ENCODE assay signal across 12 cellular contexts in the genomic region with DNA sequence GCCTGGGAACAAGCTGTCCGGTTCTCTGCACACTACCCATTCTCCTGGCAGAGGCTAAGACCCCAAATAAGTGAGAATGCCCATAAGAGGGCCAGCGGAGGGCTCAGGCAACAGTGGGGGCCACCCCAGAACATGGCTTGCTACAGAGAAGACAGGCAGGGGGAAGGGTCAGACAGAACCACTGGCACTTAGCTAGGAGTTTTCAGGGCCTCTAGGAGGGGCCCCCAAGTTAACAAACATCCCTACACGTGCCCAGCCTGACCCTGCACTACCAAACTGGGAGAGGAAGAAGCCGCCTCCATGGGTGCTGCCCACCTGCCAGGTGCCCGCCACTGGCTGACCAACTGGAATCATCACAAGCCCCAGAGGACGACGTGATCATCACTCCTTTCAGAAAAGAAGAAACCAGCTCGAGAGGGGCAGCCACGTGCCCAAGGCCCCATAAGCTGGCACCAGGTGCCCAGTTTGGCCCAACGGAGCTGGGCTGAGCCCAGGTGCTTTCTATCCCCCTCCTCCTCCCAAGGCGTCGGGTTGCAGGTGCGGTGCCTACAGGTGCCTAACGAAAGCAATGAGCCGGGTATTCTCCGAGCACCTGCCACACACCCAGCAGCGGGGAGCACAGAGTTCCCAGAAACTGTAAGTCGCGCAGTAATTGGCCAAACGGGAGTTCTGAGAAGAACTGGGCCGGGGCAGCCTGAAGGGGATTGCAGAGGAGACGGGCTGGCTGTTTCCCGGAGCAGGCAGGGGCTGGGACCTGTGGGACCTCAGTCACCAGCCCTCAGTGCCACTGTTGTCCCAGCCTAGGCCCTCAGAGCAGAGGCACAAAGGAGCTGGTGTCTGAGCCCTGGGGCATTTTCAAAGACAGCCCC. TPM values are rescaled to one million over a fixed set of nuclear protein-coding genes. Genes with fewer than 3 reads are reported as not detected.
DNase-seq lines count a peak whose midpoint lies in the region; ATAC-seq and TF ChIP-seq lines count a peak whose summit lies in the region.
"Had no signal": no experiment of that assay in that cellular context is flagged by ENCODE, and none has a peak within 500 bp of the region (broad histone marks: within the 10 kb centered on the region; RNA-seq: fewer than 3 reads in every experiment).

No MANE protein-coding gene starts in this region.

- H3K4me3 Mint-ChIP-seq in brain (no peak overlapping the region), CD14-positive monocyte (no peak overlapping the region)

- H3K27me3 ChIP-seq in neural cell (ENCODE audit: insufficient read depth, low read depth, low read length) (no peaks in the 10 kb centered on the region), tibial nerve (peaks cover 0 to 5% of the 10 kb centered on the region in 2 donors)

- peaks cover 53% of the 10 kb centered on the region for H3K4me1 Mint-ChIP-seq in brain
- peaks cover 12% of the 10 kb centered on the region for H3K4me1 Mint-ChIP-seq in CD14-positive monocyte

- H3K4me3 ChIP-seq in neural cell (ENCODE audit: low read length) (no peak overlapping the region), tibial nerve (no peak overlapping the region)
- H3K4me3 ChIP-seq: heart right ventricle had no signal

- H3K27ac ChIP-seq in neural cell (ENCODE audit: low read length) (no peak overlapping the region), tibial nerve (peak overlapping the region in 1 of 4 donors; percentile 15), caudate nucleus (ENCODE audit: low read depth, low read length) (no peak overlapping the region)
- H3K27ac ChIP-seq: heart right ventricle had no signal

- H3K36me3 ChIP-seq in neural cell (ENCODE audit: insufficient read depth, low read length) = no peaks in the 10 kb centered on the region
- H3K36me3 ChIP-seq in tibial nerve = no peaks in the 10 kb centered on the region
- H3K36me3 ChIP-seq: heart right ventricle had no signal

- H3F3A ChIP-seq in neural cell (ENCODE audit: insufficient read depth, low read length, poor library complexity, severe bottlenecking) = no peaks in the 10 kb centered on the region

- H3K79me2 ChIP-seq in neural cell (replicated peaks; ENCODE audit: insufficient read depth, low read length) = no peaks in the 10 kb centered on the region

- DNase-seq in D341Med (ENCODE audit: low spot score) (peak; percentile 12), NCI-H187 treated with DMSO at 0.1 percent for 48 hours (lab: John Stamatoyannopoulos, UW) (peak; percentile 57), tibial nerve (ENCODE audit: low spot score in 2 of 2) (no peak), caudate nucleus (lab: John Stamatoyannopoulos, UW) (no peak), CD14-positive monocyte (ENCODE audit: low spot score) (no peak)
- DNase-seq: activated CD4-positive, alpha-beta T cell treated with anti-CD3 and anti-CD28 coated beads, Interleukin-2, amount 50 U/mL, for 48 hours; activated effector memory CD4-positive, alpha-beta T cell treated with Interleukin-2 at 50 U/mL for 16 hours; heart right ventricle; T1000 had no signal

- peak overlapping the region in 3 of 5 experiments; percentile 27 to 88 (median 77) for H3K27ac Mint-ChIP-seq in brain
- peak overlapping the region in 1 of 7 donors; percentile 28 for H3K27ac Mint-ChIP-seq in CD14-positive monocyte

- H3K9me3 ChIP-seq in neural cell (ENCODE audit: low read length) (no peaks in the 10 kb centered on the region), tibial nerve (no peaks in the 10 kb centered on the region)
- H3K9me3 ChIP-seq: heart right ventricle had no signal

- no peak for TF ChIP-seq POLR2A in tibial nerve (IDR thresholded peaks at IDR 0.05)

- TF ChIP-seq EP300 in neural cell (conservative IDR thresholded peaks at IDR 0.05; ENCODE audit: poor library complexity, severe bottlenecking) = no peak
- TF ChIP-seq EP300 in tibial nerve (IDR thresholded peaks at IDR 0.05) = no peak

- H3K27me3 Mint-ChIP-seq in brain (peaks cover 6% of the 10 kb centered on the region), CD14-positive monocyte (ENCODE audit: low read depth in 3 of 3) (peaks cover 24 to 39% (median 25%) of the 10 kb centered on the region in 3 donors)

- peaks cover 0 to 8% (median 3%) of the 10 kb centered on the region in 5 experiments for H3K9me3 Mint-ChIP-seq in brain
- peaks cover 0 to 6% (median 4%) of the 10 kb centered on the region in 7 donors for H3K9me3 Mint-ChIP-seq in CD14-positive monocyte

- peak overlapping the region; percentile 9 for H3K9ac ChIP-seq in neural cell (ENCODE audit: low read length)

- H3K9me2 ChIP-seq in neural cell (ENCODE audit: insufficient read depth, low read length) = no peaks in the 10 kb centered on the region

- no peaks in the 10 kb centered on the region for H4K20me1 ChIP-seq in neural cell (ENCODE audit: insufficient read depth)

- ATAC-seq in HG03565 (IDR thresholded peaks at IDR 0.05; ENCODE audit: unreplicated experiment) = no peak

- intact Hi-C loops in CD14-positive monocyte (cut with micrococcal nuclease) = no loop called here

- TF ChIP-seq RAD21 in neural cell (conservative IDR thresholded peaks at IDR 0.05) = no peak

- H3K4me2 ChIP-seq in neural cell (ENCODE audit: low read length) = no peak overlapping the region

- 80 to 81% methylated on average over 22 to 23 of the region's 23 CpGs for WGBS in tibial nerve, 2 donors

- H3K36me3 Mint-ChIP-seq in brain (no peaks in the 10 kb centered on the region), CD14-positive monocyte (peaks cover 0 to 3% of the 10 kb centered on the region in 2 donors)

- peaks cover 0 to 20% (median 0%) of the 10 kb centered on the region in 4 donors for H3K4me1 ChIP-seq in tibial nerve

- TF ChIP-seq CTCF in brain (conservative IDR thresholded peaks at IDR 0.05) (no peak), neural cell (IDR thresholded peaks at IDR 0.05; ENCODE audit: poor library complexity, severe bottlenecking) (no peak), tibial nerve (IDR thresholded peaks at IDR 0.05) (no peak), CD14-positive monocyte (IDR thresholded peaks at IDR 0.05) (no peak)

- no peak overlapping the region for H2AFZ ChIP-seq in neural cell (ENCODE audit: low read depth, low read length)

TF ChIP-seq in neural cell, 6 proteins besides CTCF, POLR2A, EP300 and RAD21:
- TF ChIP-seq SMC3 (conservative IDR thresholded peaks at IDR 0.05; ENCODE audit: poor library complexity) (no peak), POLR2AphosphoS5 (IDR thresholded peaks at IDR 0.05) (no peak), MXI1 (conservative IDR thresholded peaks at IDR 0.05; ENCODE audit: poor library complexity, severe bottlenecking) (no peak), EZH2 (IDR thresholded peaks at IDR 0.05; ENCODE audit: borderline replicate concordance, insufficient read depth, low read length, poor library complexity, severe bottlenecking) (no peak), TAF1 (IDR thresholded peaks at IDR 0.05; ENCODE audit: low read depth) (no peak)
- TF ChIP-seq, protein P1, sequence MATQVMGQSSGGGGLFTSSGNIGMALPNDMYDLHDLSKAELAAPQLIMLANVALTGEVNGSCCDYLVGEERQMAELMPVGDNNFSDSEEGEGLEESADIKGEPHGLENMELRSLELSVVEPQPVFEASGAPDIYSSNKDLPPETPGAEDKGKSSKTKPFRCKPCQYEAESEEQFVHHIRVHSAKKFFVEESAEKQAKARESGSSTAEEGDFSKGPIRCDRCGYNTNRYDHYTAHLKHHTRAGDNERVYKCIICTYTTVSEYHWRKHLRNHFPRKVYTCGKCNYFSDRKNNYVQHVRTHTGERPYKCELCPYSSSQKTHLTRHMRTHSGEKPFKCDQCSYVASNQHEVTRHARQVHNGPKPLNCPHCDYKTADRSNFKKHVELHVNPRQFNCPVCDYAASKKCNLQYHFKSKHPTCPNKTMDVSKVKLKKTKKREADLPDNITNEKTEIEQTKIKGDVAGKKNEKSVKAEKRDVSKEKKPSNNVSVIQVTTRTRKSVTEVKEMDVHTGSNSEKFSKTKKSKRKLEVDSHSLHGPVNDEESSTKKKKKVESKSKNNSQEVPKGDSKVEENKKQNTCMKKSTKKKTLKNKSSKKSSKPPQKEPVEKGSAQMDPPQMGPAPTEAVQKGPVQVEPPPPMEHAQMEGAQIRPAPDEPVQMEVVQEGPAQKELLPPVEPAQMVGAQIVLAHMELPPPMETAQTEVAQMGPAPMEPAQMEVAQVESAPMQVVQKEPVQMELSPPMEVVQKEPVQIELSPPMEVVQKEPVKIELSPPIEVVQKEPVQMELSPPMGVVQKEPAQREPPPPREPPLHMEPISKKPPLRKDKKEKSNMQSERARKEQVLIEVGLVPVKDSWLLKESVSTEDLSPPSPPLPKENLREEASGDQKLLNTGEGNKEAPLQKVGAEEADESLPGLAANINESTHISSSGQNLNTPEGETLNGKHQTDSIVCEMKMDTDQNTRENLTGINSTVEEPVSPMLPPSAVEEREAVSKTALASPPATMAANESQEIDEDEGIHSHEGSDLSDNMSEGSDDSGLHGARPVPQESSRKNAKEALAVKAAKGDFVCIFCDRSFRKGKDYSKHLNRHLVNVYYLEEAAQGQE (IDR thresholded peaks at IDR 0.05; ENCODE audit: borderline replicate concordance) = no peak

RNA-seq across cellular contexts. Expression of a gene that starts 13.2 kb away (rescaled TPM):
- polyA plus RNA-seq in brain (ENCODE audit: insufficient read depth, low read depth, low replicate concordance) (2.7 TPM), neural cell (0.84 and 0.87 TPM in 2 replicates), CD14-positive monocyte (1 to 10 TPM in 1 of 2 donors, under 1 TPM in 1; 0.71 to 1.5 TPM)
- polyA minus RNA-seq in neural cell = 2.9 and 4.2 TPM in 2 replicates
- 10 to 100 TPM in 3 of 4 donors, 1 to 10 TPM in 1; 9.6 to 62.4 (median 41.9) TPM for total RNA-seq in tibial nerve

Comparison
In these comparisons a context has a peak if more than half of its experiments do, and no peak if none do; other contexts are left out.
1. DNase-seq: peak in D341Med (single experiment) and NCI-H187 treated with DMSO at 0.1 percent for 48 hours (single experiment); none in tibial nerve (0 of 2), caudate nucleus (0 of 61) and CD14-positive monocyte (single experiment).